Comparison of ENCODE assay signal across 17 cellular contexts in genomic region chr16:3084969-3085670, GRCh38. TPM values are rescaled to one million over a fixed set of nuclear protein-coding genes. Genes with fewer than 3 reads are reported as not detected.
DNase-seq lines count a peak whose midpoint lies in the region; ATAC-seq and TF ChIP-seq lines count a peak whose summit lies in the region.
"Had no signal": no experiment of that assay in that cellular context is flagged by ENCODE, and none has a peak within 500 bp of the region (broad histone marks: within the 10 kb centered on the region; RNA-seq: fewer than 3 reads in every experiment).

No MANE protein-coding gene starts in this region.

- H3K4me3 ChIP-seq in uterus = no peak overlapping the region

- no peaks in the 10 kb centered on the region for H3K27me3 Mint-ChIP-seq in activated naive CD4-positive, alpha-beta T cell treated with anti-CD3 and anti-CD28 coated beads, Interleukin-2, amount 50 U/mL, for 24 hours
- H3K27me3 Mint-ChIP-seq in activated naive CD4-positive, alpha-beta T cell treated with anti-CD3 and anti-CD28 coated beads for 36 hours (ENCODE audit: low read depth) = no peaks in the 10 kb centered on the region
- no peaks in the 10 kb centered on the region for H3K27me3 Mint-ChIP-seq in dendritic cell treated with granulocyte-macrophage colony-stimulating factor and Interleukin-4, amounts not matched to agents 40 ng/mL and 50 ng/mL, for 4 days

- CTCF ChIA-PET in activated naive CD4-positive, alpha-beta T cell treated with anti-CD3 and anti-CD28 coated beads for 36 hours (lab: Charles Lee) = no interaction called here

- no peak for TF ChIP-seq POLR2A in uterus (IDR thresholded peaks at IDR 0.05)

- ATAC-seq in stimulated activated effector memory CD8-positive, alpha-beta T cell treated with anti-CD3 and anti-CD28 coated beads, Interleukin-12 subunit alpha, Interleukin-12 subunit beta, amount 100 ng/mL, for 72 hours = no peak

- H3K36me3 Mint-ChIP-seq in activated naive CD4-positive, alpha-beta T cell treated with anti-CD3 and anti-CD28 coated beads, Interleukin-2, amount 50 U/mL, for 24 hours = peaks cover 1% of the 10 kb centered on the region
- H3K36me3 Mint-ChIP-seq in activated naive CD4-positive, alpha-beta T cell treated with anti-CD3 and anti-CD28 coated beads for 36 hours (ENCODE audit: low read depth) = no peaks in the 10 kb centered on the region
- peaks cover 42% of the 10 kb centered on the region for H3K36me3 Mint-ChIP-seq in dendritic cell treated with granulocyte-macrophage colony-stimulating factor and Interleukin-4, amounts not matched to agents 40 ng/mL and 50 ng/mL, for 4 days (ENCODE audit: low read depth)
- peaks cover 6% of the 10 kb centered on the region for H3K36me3 Mint-ChIP-seq in stimulated activated effector memory CD8-positive, alpha-beta T cell treated with anti-CD3 and anti-CD28 coated beads, Interleukin-12 subunit alpha, Interleukin-12 subunit beta, amount 100 ng/mL, for 72 hours

- no peaks in the 10 kb centered on the region for H3K9me3 ChIP-seq in uterus

- no peaks in the 10 kb centered on the region for H3K9me3 Mint-ChIP-seq in activated naive CD4-positive, alpha-beta T cell treated with anti-CD3 and anti-CD28 coated beads, Interleukin-2, amount 50 U/mL, for 24 hours
- H3K9me3 Mint-ChIP-seq in activated naive CD4-positive, alpha-beta T cell treated with anti-CD3 and anti-CD28 coated beads for 36 hours = peaks cover 3% of the 10 kb centered on the region
- H3K9me3 Mint-ChIP-seq in dendritic cell treated with granulocyte-macrophage colony-stimulating factor and Interleukin-4, amounts not matched to agents 40 ng/mL and 50 ng/mL, for 4 days = no peaks in the 10 kb centered on the region
- H3K9me3 Mint-ChIP-seq in stimulated activated effector memory CD8-positive, alpha-beta T cell treated with anti-CD3 and anti-CD28 coated beads, Interleukin-12 subunit alpha, Interleukin-12 subunit beta, amount 100 ng/mL, for 72 hours = peaks cover 3% of the 10 kb centered on the region

- H3K4me3 Mint-ChIP-seq in activated naive CD4-positive, alpha-beta T cell treated with anti-CD3 and anti-CD28 coated beads, Interleukin-2, amount 50 U/mL, for 24 hours = peak overlapping the region; percentile 26
- H3K4me3 Mint-ChIP-seq in activated naive CD4-positive, alpha-beta T cell treated with anti-CD3 and anti-CD28 coated beads for 36 hours = no peak overlapping the region
- peak overlapping the region; percentile 81 for H3K4me3 Mint-ChIP-seq in dendritic cell treated with granulocyte-macrophage colony-stimulating factor and Interleukin-4, amounts not matched to agents 40 ng/mL and 50 ng/mL, for 4 days
- H3K4me3 Mint-ChIP-seq in stimulated activated effector memory CD8-positive, alpha-beta T cell treated with anti-CD3 and anti-CD28 coated beads, Interleukin-12 subunit alpha, Interleukin-12 subunit beta, amount 100 ng/mL, for 72 hours = peak overlapping the region; percentile 54

- DNase-seq in activated naive CD4-positive, alpha-beta T cell treated with anti-CD3 and anti-CD28 coated beads for 36 hours = no peak
- DNase-seq in OCI-M1 (lab: John Stamatoyannopoulos, UW) = peak; percentile 26
- DNase-seq in stimulated activated effector memory CD8-positive, alpha-beta T cell treated with anti-CD3 and anti-CD28 coated beads, Interleukin-12 subunit alpha, Interleukin-12 subunit beta, amount 100 ng/mL, for 72 hours (ENCODE audit: low spot score in 2 of 2) = no peak
- no peak for DNase-seq in NCI-H1436 (lab: John Stamatoyannopoulos, UW)
- no peak for DNase-seq in uterus
- DNase-seq: Calu3, DMS79, HCEC 1CT, IMR-90, MV-4-11, NCI-H1417 treated with DMSO at 0.1 percent for 48 hours, NCI-H2081, NCI-H510A treated with DMSO at 0.1 percent for 48 hours, SIG-M5 had no signal

- no peaks in the 10 kb centered on the region for H3K36me3 ChIP-seq in uterus

- no peaks in the 10 kb centered on the region for H3K4me1 ChIP-seq in uterus

- peaks cover 43% of the 10 kb centered on the region for H3K4me1 Mint-ChIP-seq in activated naive CD4-positive, alpha-beta T cell treated with anti-CD3 and anti-CD28 coated beads, Interleukin-2, amount 50 U/mL, for 24 hours
- peaks cover 26% of the 10 kb centered on the region for H3K4me1 Mint-ChIP-seq in activated naive CD4-positive, alpha-beta T cell treated with anti-CD3 and anti-CD28 coated beads for 36 hours (ENCODE audit: low read depth)
- peaks cover 40% of the 10 kb centered on the region for H3K4me1 Mint-ChIP-seq in dendritic cell treated with granulocyte-macrophage colony-stimulating factor and Interleukin-4, amounts not matched to agents 40 ng/mL and 50 ng/mL, for 4 days (ENCODE audit: low read depth)
- peaks cover 52% of the 10 kb centered on the region for H3K4me1 Mint-ChIP-seq in stimulated activated effector memory CD8-positive, alpha-beta T cell treated with anti-CD3 and anti-CD28 coated beads, Interleukin-12 subunit alpha, Interleukin-12 subunit beta, amount 100 ng/mL, for 72 hours

- H3K27ac ChIP-seq in uterus = no peak overlapping the region

- H3K27me3 ChIP-seq in uterus = no peaks in the 10 kb centered on the region

- peak overlapping the region; percentile 12 for H3K27ac Mint-ChIP-seq in activated naive CD4-positive, alpha-beta T cell treated with anti-CD3 and anti-CD28 coated beads, Interleukin-2, amount 50 U/mL, for 24 hours
- no peak overlapping the region for H3K27ac Mint-ChIP-seq in activated naive CD4-positive, alpha-beta T cell treated with anti-CD3 and anti-CD28 coated beads for 36 hours
- peak overlapping the region; percentile 89 for H3K27ac Mint-ChIP-seq in dendritic cell treated with granulocyte-macrophage colony-stimulating factor and Interleukin-4, amounts not matched to agents 40 ng/mL and 50 ng/mL, for 4 days
- peak overlapping the region; percentile 64 for H3K27ac Mint-ChIP-seq in stimulated activated effector memory CD8-positive, alpha-beta T cell treated with anti-CD3 and anti-CD28 coated beads, Interleukin-12 subunit alpha, Interleukin-12 subunit beta, amount 100 ng/mL, for 72 hours

- intact Hi-C loops in activated naive CD4-positive, alpha-beta T cell treated with anti-CD3 and anti-CD28 coated beads for 36 hours (cut with micrococcal nuclease) = no loop called here
- intact Hi-C loops in dendritic cell treated with granulocyte-macrophage colony-stimulating factor and Interleukin-4, amounts not matched to agents 40 ng/mL and 50 ng/mL, for 4 days (cut with micrococcal nuclease) = no loop called here
- intact Hi-C loops in uterus (cut with DNase I; ENCODE audit: low total_unique reads) = no loop called here

- TF ChIP-seq CTCF in uterus (IDR thresholded peaks at IDR 0.05) = no peak

RNA-seq across cellular contexts. Expression of gene ZSCAN10, which starts 14.0 kb away (rescaled TPM):
- under 1 TPM in 1 of 2 experiments, not detected in 1; 0.26 TPM for total RNA-seq in activated naive CD4-positive, alpha-beta T cell treated with anti-CD3 and anti-CD28 coated beads for 36 hours
- total RNA-seq in uterus = not detected
- total RNA-seq: Calu3, IMR-90, RPMI7951 had no signal

RNA-seq across cellular contexts. Expression of gene IL32, which starts 19.7 kb away (rescaled TPM):
- 100 to 1,000 TPM; 964 to 991 TPM for total RNA-seq in activated naive CD4-positive, alpha-beta T cell treated with anti-CD3 and anti-CD28 coated beads for 36 hours
- 10 to 100 TPM in 3 of 4 donors, 1 to 10 TPM in 1; 7.5 to 37.1 (median 20.9) TPM for total RNA-seq in uterus

RNA-seq across cellular contexts. Expression of gene ZNF205, which starts 27.3 kb away (rescaled TPM):
- under 1 TPM in 1 of 2 experiments, not detected in 1; 0.25 TPM for total RNA-seq in activated naive CD4-positive, alpha-beta T cell treated with anti-CD3 and anti-CD28 coated beads for 36 hours
- total RNA-seq in uterus = 10 to 100 TPM; 12.9 to 26.9 (median 18.3) TPM

RNA-seq across cellular contexts. Expression of gene MMP25, which starts 38.8 kb away (rescaled TPM):
- total RNA-seq in activated naive CD4-positive, alpha-beta T cell treated with anti-CD3 and anti-CD28 coated beads for 36 hours = under 1 TPM; 0.29 to 0.37 TPM
- total RNA-seq in uterus = 1 to 10 TPM in 1 of 4 donors, under 1 TPM in 1, not detected in 2; 0.21 to 1.1 TPM
- total RNA-seq: IMR-90, RPMI7951 had no signal

RNA-seq across cellular contexts. Expression of gene BICDL2, which starts 48.4 kb away (rescaled TPM):
- total RNA-seq in activated naive CD4-positive, alpha-beta T cell treated with anti-CD3 and anti-CD28 coated beads for 36 hours = not detected
- 1 to 10 TPM in 1 of 4 donors, under 1 TPM in 2, not detected in 1; 0.26 to 1.9 (median 0.29) TPM for total RNA-seq in uterus

Comparison
In these comparisons a context has a peak if more than half of its experiments do, and no peak if none do; other contexts are left out.
1. RNA of gene IL32, which starts 19.7 kb away (total RNA-seq): 964 to 991 TPM in activated naive CD4-positive, alpha-beta T cell treated with anti-CD3 and anti-CD28 coated beads for 36 hours; 7.5 to 37.1 TPM in uterus; every median in the first group is over 10 times any median in the second.
2. RNA of gene ZNF205, which starts 27.3 kb away (total RNA-seq): 12.9 to 26.9 TPM in uterus; 0.25 TPM in activated naive CD4-positive, alpha-beta T cell treated with anti-CD3 and anti-CD28 coated beads for 36 hours; every median in the first group is over 10 times any median in the second.